ENCODE assay signal across 8 cellular contexts in genomic region chr19:46600393-46601317, GRCh38. TPM values are rescaled to one million over a fixed set of nuclear protein-coding genes. Genes with fewer than 3 reads are reported as not detected.
DNase-seq lines count a peak whose midpoint lies in the region; ATAC-seq and TF ChIP-seq lines count a peak whose summit lies in the region.

No MANE protein-coding gene starts in this region.

- intact Hi-C loops in CD4-positive, alpha-beta T cell (cut with DNase I, micrococcal nuclease), result loop anchor here (1.0 to 10.0 kb wide), 7 partner anchors 14 to 674 kb away; partner anchors contain the start of genes AP2S1 (in 1 of the 2), DACT3 (in 1 of the 2), FKRP (in 1 of the 2) and INAFM1 (in 1 of the 2)
- intact Hi-C loops in activated CD8-positive, alpha-beta T cell treated with anti-CD3 and anti-CD28 coated beads for 36 hours (cut with micrococcal nuclease), result no loop called here
- intact Hi-C loops in lower lobe of right lung (cut with DNase I), result loop anchor here (10.0 kb wide), 1 partner anchor 64 kb away; the partner anchor contains the start of gene DACT3

- peaks cover 29% of the 10 kb centered on the region for H3K4me1 ChIP-seq in lower lobe of right lung

- no peak for TF ChIP-seq CTCF in CD4-positive, alpha-beta T cell (IDR thresholded peaks at IDR 0.05)
- no peak for TF ChIP-seq CTCF in activated CD8-positive, alpha-beta T cell treated with anti-CD3 and anti-CD28 coated beads for 36 hours (IDR thresholded peaks at IDR 0.05)
- TF ChIP-seq CTCF in lower lobe of right lung (IDR thresholded peaks at IDR 0.05), result no peak

- DNase-seq in CD4-positive, alpha-beta T cell, result peak; percentile 96 to 99 (median 98)
- DNase-seq in NCI-H774 (lab: John Stamatoyannopoulos, UW), result peak; percentile 97
- DNase-seq in activated CD8-positive, alpha-beta T cell treated with anti-CD3 and anti-CD28 coated beads for 36 hours, result peak; percentile 99
- DNase-seq in effector CD4-positive, alpha-beta T cell, result peak; percentile 95
- DNase-seq in lower lobe of right lung, result peak; percentile 96
- DNase-seq in stimulated activated CD4-positive, alpha-beta T cell treated with anti-CD3 and anti-CD28 coated beads, TNF-alpha, amount 100 ng/mL, for 1 hour (ENCODE audit: low read depth in 3 of 3, low spot score in 1 of 3), result peak; percentile 93 to 98 (median 96)

- peak; percentile 87 for ATAC-seq in CD4-positive, alpha-beta T cell (ENCODE audit: poor library complexity)
- ATAC-seq in GM19438 (IDR thresholded peaks at IDR 0.05; ENCODE audit: low read depth, unreplicated experiment), result peak; percentile 72
- peak; percentile 70 for ATAC-seq in HG03571 (IDR thresholded peaks at IDR 0.05; ENCODE audit: unreplicated experiment)
- ATAC-seq in activated CD8-positive, alpha-beta T cell treated with anti-CD3 and anti-CD28 coated beads for 36 hours, result peak; percentile 90
- ATAC-seq in lower lobe of right lung, result peak; percentile 96 to 97

- peaks cover 4% of the 10 kb centered on the region for H3K36me3 ChIP-seq in lower lobe of right lung

- H3K4me1 Mint-ChIP-seq in CD4-positive, alpha-beta T cell (ENCODE audit: low read depth), result peaks cover 51% of the 10 kb centered on the region
- peaks cover 27% of the 10 kb centered on the region for H3K4me1 Mint-ChIP-seq in activated CD8-positive, alpha-beta T cell treated with anti-CD3 and anti-CD28 coated beads for 36 hours (ENCODE audit: low read depth)

- POLR2A ChIA-PET in CD4-positive, alpha-beta T cell (lab: Charles Lee), result interaction anchor here (0.8 to 5.0 kb wide), 30 partner anchors 12 to 1763 kb away, joined by 3 to 215 read pairs (median 6); partner anchors contain the start of genes AP2S1, ARHGAP35, DACT3 and FKRP
- POLR2A ChIA-PET in activated CD8-positive, alpha-beta T cell treated with anti-CD3 and anti-CD28 coated beads for 36 hours (lab: Charles Lee), result interaction anchor here (0.6 to 10.7 kb wide), 27 partner anchors 10 to 250 kb away, joined by 3 to 232 read pairs (median 5); partner anchors contain the start of genes DACT3, FKRP, PRKD2 and SLC1A5

- peak overlapping the region; percentile 100 for H3K27ac ChIP-seq in CD4-positive, alpha-beta T cell (ENCODE audit: low read depth, low read length)
- peak overlapping the region; percentile 99 for H3K27ac ChIP-seq in lower lobe of right lung

- no peaks in the 10 kb centered on the region for H3K9me3 ChIP-seq in CD4-positive, alpha-beta T cell (ENCODE audit: control insufficient read depth, low read length)
- H3K9me3 ChIP-seq in lower lobe of right lung, result no peaks in the 10 kb centered on the region

- H3K27me3 Mint-ChIP-seq in CD4-positive, alpha-beta T cell, result no peaks in the 10 kb centered on the region
- H3K27me3 Mint-ChIP-seq in activated CD8-positive, alpha-beta T cell treated with anti-CD3 and anti-CD28 coated beads for 36 hours, result no peaks in the 10 kb centered on the region

- CTCF ChIA-PET in CD4-positive, alpha-beta T cell (lab: Charles Lee), result interaction anchor here (0.5 to 4.4 kb wide), 7 partner anchors 11 to 206 kb away, joined by 3 to 33 read pairs (median 10); partner anchors contain the start of gene DACT3
- CTCF ChIA-PET in activated CD8-positive, alpha-beta T cell treated with anti-CD3 and anti-CD28 coated beads for 36 hours (lab: Charles Lee), result interaction anchor here (0.8 to 4.3 kb wide), 10 partner anchors 12 to 104 kb away, joined by 3 to 56 read pairs (median 5); partner anchors contain the start of gene DACT3

- peaks cover 27% of the 10 kb centered on the region for H3K36me3 Mint-ChIP-seq in CD4-positive, alpha-beta T cell (ENCODE audit: low read depth)
- H3K36me3 Mint-ChIP-seq in activated CD8-positive, alpha-beta T cell treated with anti-CD3 and anti-CD28 coated beads for 36 hours (ENCODE audit: low read depth), result peaks cover 32% of the 10 kb centered on the region

- H3K9me3 Mint-ChIP-seq in CD4-positive, alpha-beta T cell, result peaks cover 5% of the 10 kb centered on the region
- peaks cover 11% of the 10 kb centered on the region for H3K9me3 Mint-ChIP-seq in activated CD8-positive, alpha-beta T cell treated with anti-CD3 and anti-CD28 coated beads for 36 hours

- H3K27me3 ChIP-seq in CD4-positive, alpha-beta T cell (ENCODE audit: control insufficient read depth, insufficient read depth, low read length), result no peaks in the 10 kb centered on the region
- H3K27me3 ChIP-seq in lower lobe of right lung (ENCODE audit: low read depth), result no peaks in the 10 kb centered on the region

- peak overlapping the region; percentile 100 for H3K27ac Mint-ChIP-seq in CD4-positive, alpha-beta T cell
- H3K27ac Mint-ChIP-seq in activated CD8-positive, alpha-beta T cell treated with anti-CD3 and anti-CD28 coated beads for 36 hours, result peak overlapping the region; percentile 100

- H3K4me3 Mint-ChIP-seq in CD4-positive, alpha-beta T cell, result peak overlapping the region; percentile 95
- peak overlapping the region; percentile 99 for H3K4me3 Mint-ChIP-seq in activated CD8-positive, alpha-beta T cell treated with anti-CD3 and anti-CD28 coated beads for 36 hours

- peak overlapping the region; percentile 100 for H3K4me3 ChIP-seq in lower lobe of right lung

RNA-seq across cellular contexts. Expression of gene CALM3, which starts 0.5 kb away (rescaled TPM):
- total RNA-seq in CD4-positive, alpha-beta T cell, result 100 to 1,000 TPM; 169 to 173 TPM
- total RNA-seq in activated CD8-positive, alpha-beta T cell treated with anti-CD3 and anti-CD28 coated beads for 36 hours, result 100 to 1,000 TPM; 565 to 582 TPM
- total RNA-seq in lower lobe of right lung, result 155 TPM

RNA-seq across cellular contexts. Expression of gene PTGIR, which starts 24.2 kb away (rescaled TPM):
- total RNA-seq in CD4-positive, alpha-beta T cell, result under 1 TPM; 0.87 to 0.96 TPM
- total RNA-seq in activated CD8-positive, alpha-beta T cell treated with anti-CD3 and anti-CD28 coated beads for 36 hours, result 10 to 100 TPM; 45.4 to 48.8 TPM
- 6.9 TPM for total RNA-seq in lower lobe of right lung

RNA-seq across cellular contexts. Expression of gene GNG8, which starts 35.3 kb away (rescaled TPM):
- total RNA-seq in CD4-positive, alpha-beta T cell, result not detected
- total RNA-seq in activated CD8-positive, alpha-beta T cell treated with anti-CD3 and anti-CD28 coated beads for 36 hours, result 10 to 100 TPM; 33.0 to 45.4 TPM
- not detected for total RNA-seq in lower lobe of right lung

Comparison
In these comparisons a context has a peak if more than half of its experiments do, and no peak if none do; other contexts are left out.
1. Peak in every context shown above with its lines: DNase-seq, ATAC-seq, H3K4me3 ChIP-seq and H3K27ac ChIP-seq.
2. RNA of gene GNG8, which starts 35.3 kb away (total RNA-seq): 33.0 to 45.4 TPM in activated CD8-positive, alpha-beta T cell treated with anti-CD3 and anti-CD28 coated beads for 36 hours; not detected in CD4-positive, alpha-beta T cell and not detected in lower lobe of right lung (single experiment); every median in the first group is over 10 times any median in the second.